In genomic region chr6:11802886-11803595, GRCh38 we compare ENCODE assay signal across 18 cellular contexts. TPM values are rescaled to one million over a fixed set of nuclear protein-coding genes. Genes with fewer than 3 reads are reported as not detected.
"Had no signal": no experiment of that assay in that cellular context is flagged by ENCODE, and none has a peak within 500 bp of the region (broad histone marks: within the 10 kb centered on the region; RNA-seq: fewer than 3 reads in every experiment).

No MANE protein-coding gene starts in this region.

- H3K4me3 Mint-ChIP-seq: activated CD8-positive, alpha-beta T cell treated with anti-CD3 and anti-CD28 coated beads, Interleukin-2, amount 10 ng/mL, durations not matched to agents 7 days and 5 days; activated naive CD4-positive, alpha-beta T cell treated with anti-CD3 and anti-CD28 coated beads for 36 hours; activated T-cell treated with anti-CD3 and anti-CD28 coated beads, Interleukin-2, amount 50 U/mL, for 4 hours; brain; endodermal cell; naive thymus-derived CD4-positive, alpha-beta T cell; stimulated activated naive B cell treated with anti-CD40 and anti-IgM and Interleukin-4, amounts not matched to agents 10 μg/mL and 1 μg/mL and 100 μg/mL, for 72 hours; T-cell had no signal

- H3K27ac Mint-ChIP-seq: activated CD8-positive, alpha-beta T cell treated with anti-CD3 and anti-CD28 coated beads, Interleukin-2, amount 10 ng/mL, durations not matched to agents 7 days and 5 days; activated naive CD4-positive, alpha-beta T cell treated with anti-CD3 and anti-CD28 coated beads for 36 hours; endodermal cell; stimulated activated naive B cell treated with anti-CD40 and anti-IgM and Interleukin-4, amounts not matched to agents 10 μg/mL and 1 μg/mL and 100 μg/mL, for 72 hours; T-cell had no signal

- H3K4me3 ChIP-seq: ovary, sigmoid colon, spleen, thoracic aorta had no signal

- H3K36me3 Mint-ChIP-seq: brain; naive thymus-derived CD4-positive, alpha-beta T cell; stimulated activated naive B cell treated with anti-CD40 and anti-IgM and Interleukin-4, amounts not matched to agents 10 μg/mL and 1 μg/mL and 100 μg/mL, for 72 hours; T-cell had no signal

- H3K9me3 ChIP-seq: ovary, sigmoid colon, spleen, thoracic aorta had no signal

- ATAC-seq: activated CD8-positive, alpha-beta T cell treated with anti-CD3 and anti-CD28 coated beads, Interleukin-2, amount 10 ng/mL, durations not matched to agents 7 days and 5 days; activated T-cell treated with anti-CD3 and anti-CD28 coated beads, Interleukin-2, amount 50 U/mL, for 4 hours; foreskin keratinocyte; left cardiac atrium; naive thymus-derived CD4-positive, alpha-beta T cell; stimulated activated naive B cell treated with anti-CD40 and anti-IgM and Interleukin-4, amounts not matched to agents 10 μg/mL and 1 μg/mL and 100 μg/mL, for 72 hours; T-cell had no signal

- H3K27me3 Mint-ChIP-seq: naive thymus-derived CD4-positive, alpha-beta T cell had no signal

- H3K4me1 ChIP-seq: sigmoid colon had no signal

- H3K27ac ChIP-seq: epithelial cell of prostate, foreskin keratinocyte, ovary, sigmoid colon, spleen, thoracic aorta had no signal

- H3K9me3 Mint-ChIP-seq: activated naive CD4-positive, alpha-beta T cell treated with anti-CD3 and anti-CD28 coated beads for 36 hours; activated T-cell treated with anti-CD3 and anti-CD28 coated beads, Interleukin-2, amount 50 U/mL, for 4 hours; endodermal cell; naive thymus-derived CD4-positive, alpha-beta T cell; stimulated activated naive B cell treated with anti-CD40 and anti-IgM and Interleukin-4, amounts not matched to agents 10 μg/mL and 1 μg/mL and 100 μg/mL, for 72 hours; T-cell had no signal

- H3K36me3 ChIP-seq: ovary, sigmoid colon, spleen, thoracic aorta had no signal

- DNase-seq: activated CD4-positive, alpha-beta T cell treated with anti-CD3 and anti-CD28 coated beads for 48 hours; activated CD4-positive, CD25-positive, alpha-beta regulatory T cell; activated CD8-positive, alpha-beta T cell treated with anti-CD3 and anti-CD28 coated beads, Interleukin-2, amount 10 ng/mL, durations not matched to agents 7 days and 5 days; activated naive CD4-positive, alpha-beta T cell treated with anti-CD3 and anti-CD28 coated beads for 36 hours; activated T-cell treated with anti-CD3 and anti-CD28 coated beads, Interleukin-2, amount 50 U/mL, for 4 hours; endodermal cell; foreskin keratinocyte; hippocampal formation; left cardiac atrium; naive thymus-derived CD4-positive, alpha-beta T cell; ovary; sigmoid colon; spleen; stimulated activated naive B cell treated with anti-CD40 and anti-IgM and Interleukin-4, amounts not matched to agents 10 μg/mL and 1 μg/mL and 100 μg/mL, for 72 hours; T-cell had no signal

RNA-seq across cellular contexts. Expression of gene ADTRP, which starts 24.4 kb away (rescaled TPM):
- total RNA-seq: thoracic aorta had no signal
